24 cellular contexts compared by ENCODE assay signal in the genomic region with DNA sequence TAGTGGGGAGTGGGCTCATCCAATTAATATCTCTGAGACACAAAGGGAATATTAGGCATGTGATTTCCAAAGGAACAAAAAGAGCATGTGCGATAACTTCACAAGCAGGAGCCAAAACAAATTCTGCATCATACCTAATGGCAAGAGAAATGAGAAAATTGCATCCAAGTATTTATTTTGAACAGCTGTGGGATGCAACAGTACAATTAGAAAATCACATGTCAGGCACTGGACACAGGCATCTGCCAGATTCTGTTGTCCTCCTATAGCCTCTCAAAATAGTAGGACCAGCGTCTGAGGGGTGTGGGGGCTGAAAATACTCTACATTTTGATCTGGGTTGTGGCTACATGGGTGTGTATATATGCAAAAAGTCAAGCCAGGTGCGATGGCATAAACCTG.
A peak's percentile ranks its signal among the peaks of the same experiment; 100 is the strongest.
DNase-seq lines count a peak whose midpoint lies in the region; ATAC-seq, FAIRE-seq and TF ChIP-seq lines count a peak whose summit lies in the region.
"Had no signal": no experiment of that assay in that cellular context is flagged by ENCODE, and none has a peak within 500 bp of the region (broad histone marks: within the 10 kb centered on the region; RNA-seq: fewer than 3 reads in every experiment).

No MANE protein-coding gene starts in this region.

- H2BK12ac ChIP-seq in H1 (ENCODE audit: low read depth, low read length) (no peak overlapping the region), mesenchymal stem cell (ENCODE audit: low read length in 2 of 2) (no peak overlapping the region)

- no peak overlapping the region for H3K4ac ChIP-seq in H1 (replicated peaks; ENCODE audit: insufficient read length, low read depth, low read length)
- H3K4ac ChIP-seq in mesenchymal stem cell (ENCODE audit: low read depth in 1 of 2, low read length in 2 of 2), result no peak overlapping the region

- BruUV-seq in MCF 10A (replicated peaks; lab: Mats Ljungman, UMichigan) (no TSS peak), mammary epithelial cell (replicated peaks; lab: Mats Ljungman, UMichigan) (no TSS peak)

- H4K8ac ChIP-seq in H1 (ENCODE audit: extremely low read depth, insufficient read depth, low read length) (no peak overlapping the region), mesenchymal stem cell (ENCODE audit: low read length) (no peak overlapping the region)

- CTCF ChIA-PET in MCF 10A (lab: Yijun Ruan, JAX) (interaction anchor here (0.6 to 1.5 kb wide), 2 partner anchors 14 to 87 kb away, joined by 3 to 6 read pairs; no protein-coding TSS in a partner anchor), mammary epithelial cell (lab: Charles Lee; ENCODE audit: low non-redundant PET) (no interaction called here), H1 (lab: Charles Lee; ENCODE audit: partially characterized antibody) (interaction anchor here (1.3 kb wide), 1 partner anchor 67 kb away, joined by 3 read pairs; no protein-coding TSS in a partner anchor)

- intact Hi-C loops in MCF 10A (cut with micrococcal nuclease), result no loop called here
- intact Hi-C loops in mammary epithelial cell (cut with micrococcal nuclease), result no loop called here
- intact Hi-C loops in Right ventricle myocardium inferior (cut with DNase I), result no loop called here

- DNase-seq in MCF 10A (ENCODE audit: unreplicated experiment) (no peak), mammary epithelial cell (no peak), H1 (ENCODE audit: low read depth in 1 of 2, low spot score in 2 of 2) (no peak), mesenchymal stem cell (no peak), Right ventricle myocardium inferior (ENCODE audit: missing footprints) (no peak)
- no peak for DNase-seq in effector memory CD4-positive, alpha-beta T cell
- DNase-seq: 8988T; CD4-positive, alpha-beta T cell; HFFc6; IMR-90; KG1; MM.1S; NCI-H2029; NCI-H446 treated with DMSO at 0.1 percent for 48 hours; NCI-H526 treated with DMSO at 0.1 percent for 48 hours; OCI-M1; SK-N-SH; SW 1271 had no signal

- no peaks in the 10 kb centered on the region for H3K36me3 Mint-ChIP-seq in MCF 10A (ENCODE audit: insufficient read depth, unreplicated experiment)

- H2AFZ ChIP-seq in mammary epithelial cell (ENCODE audit: low read depth, low read length) (no peak overlapping the region), H1 (ENCODE audit: low read length) (no peak overlapping the region), mesenchymal stem cell (ENCODE audit: low read depth, low read length) (no peak overlapping the region)
- H2AFZ ChIP-seq: GM23338 had no signal

- no peak overlapping the region for H3K4me2 ChIP-seq in mammary epithelial cell (ENCODE audit: insufficient read depth, low read depth, low read length)
- no peak overlapping the region for H3K4me2 ChIP-seq in H1 (ENCODE audit: insufficient read depth in 1 of 2, low read depth in 2 of 2, low read length in 2 of 2)
- H3K4me2 ChIP-seq in mesenchymal stem cell (ENCODE audit: low read length, poor library complexity, severe bottlenecking), result no peak overlapping the region
- H3K4me2 ChIP-seq: GM23338, SK-N-SH had no signal

- H2AK5ac ChIP-seq in H1 (ENCODE audit: low read depth, low read length) (no peak overlapping the region), mesenchymal stem cell (ENCODE audit: low read length, severe bottlenecking) (peak overlapping the region; percentile 79)

- ATAC-seq in GM21576 (IDR thresholded peaks at IDR 0.05; ENCODE audit: unreplicated experiment) (no peak), Right ventricle myocardium inferior (no peak)
- ATAC-seq: GM23338 had no signal

- no peak for FAIRE-seq in H1 (lab: Jason Lieb, UNC)
- FAIRE-seq: D721Med, G401.6 had no signal

- H3K9ac ChIP-seq in mammary epithelial cell (ENCODE audit: insufficient read depth, low read length) (no peak overlapping the region), H1 (replicated peaks in 1 of 4; ENCODE audit: extremely low read depth in 1 of 4, low read depth in 3 of 4, low read length in 3 of 4) (no peak overlapping the region), mesenchymal stem cell (ENCODE audit: low read length) (no peak overlapping the region)
- H3K9ac ChIP-seq: SK-N-SH had no signal

- H3K27me3 ChIP-seq in mammary epithelial cell (ENCODE audit: insufficient read depth, low read length), result no peaks in the 10 kb centered on the region
- no peaks in the 10 kb centered on the region for H3K27me3 ChIP-seq in H1 (replicated peaks in 1 of 4; ENCODE audit: control insufficient read depth in 3 of 4, extremely low read depth in 1 of 4, insufficient read depth in 3 of 4, low read length in 3 of 4)
- no peaks in the 10 kb centered on the region for H3K27me3 ChIP-seq in mesenchymal stem cell (ENCODE audit: control insufficient read depth in 1 of 2, insufficient read depth in 1 of 2, low read length in 2 of 2)
- no peaks in the 10 kb centered on the region for H3K27me3 ChIP-seq in effector memory CD4-positive, alpha-beta T cell (replicated peaks; ENCODE audit: control insufficient read depth, insufficient read depth, low read length, poor library complexity, severe bottlenecking)
- H3K27me3 ChIP-seq: Peyer's patch had no signal

- dilution Hi-C loops in mammary epithelial cell (cut with HindIII; ENCODE audit: low sequenced_read_pairs), result no loop called here

- no peaks in the 10 kb centered on the region for H3K79me1 ChIP-seq in H1 (ENCODE audit: low read depth, low read length)
- H3K79me1 ChIP-seq in mesenchymal stem cell (replicated peaks; ENCODE audit: low read length, poor library complexity, severe bottlenecking), result no peaks in the 10 kb centered on the region

- H3K27me3 Mint-ChIP-seq in MCF 10A (ENCODE audit: insufficient read depth, unreplicated experiment), result no peaks in the 10 kb centered on the region

- no peaks in the 10 kb centered on the region for H3K36me3 ChIP-seq in mammary epithelial cell (ENCODE audit: insufficient read depth, low read length)
- no peaks in the 10 kb centered on the region for H3K36me3 ChIP-seq in H1 (ENCODE audit: control insufficient read depth in 2 of 4, insufficient read depth in 4 of 4, low read length in 3 of 4)
- H3K36me3 ChIP-seq in mesenchymal stem cell (ENCODE audit: control insufficient read depth in 1 of 2, insufficient read depth in 2 of 2, low read depth in 1 of 2, low read length in 2 of 2), result no peaks in the 10 kb centered on the region
- H3K36me3 ChIP-seq in effector memory CD4-positive, alpha-beta T cell (ENCODE audit: control insufficient read depth, insufficient read depth, low read length), result no peaks in the 10 kb centered on the region
- H3K36me3 ChIP-seq: HAP-1, Peyer's patch had no signal

- in situ Hi-C loops in mammary epithelial cell (cut with MboI; ENCODE audit: low sequenced_read_pairs in 2 of 2), result no loop called here

- no peak overlapping the region for H3K4me3 Mint-ChIP-seq in MCF 10A (ENCODE audit: unreplicated experiment)
- H3K4me3 Mint-ChIP-seq: CD4-positive, alpha-beta T cell; GM23338; HFFc6 had no signal

- no peak for TF ChIP-seq EP300 in H1 (IDR thresholded peaks at IDR 0.05; ENCODE audit: borderline replicate concordance in 1 of 2, low read depth in 2 of 2, low read length in 2 of 2)

- TF ChIP-seq CTCF in MCF 10A (IDR thresholded peaks at IDR 0.05; ENCODE audit: unreplicated experiment) (no peak), mammary epithelial cell (conservative IDR thresholded peaks at IDR 0.05 in 1 of 2, IDR thresholded peaks at IDR 0.05 in 1 of 2; ENCODE audit: extremely low read depth in 1 of 2, insufficient read depth in 1 of 2, low read depth in 1 of 2, low read length in 2 of 2) (no peak), H1 (IDR thresholded peaks at IDR 0.05; ENCODE audit: control extremely low read depth in 1 of 3, insufficient read depth in 1 of 3, low read depth in 1 of 3, low read length in 3 of 3) (no peak)

- H4K5ac ChIP-seq in H1 (ENCODE audit: insufficient read length, low read depth, low read length), result no peak overlapping the region

- peak overlapping the region; percentile 83 for H3K27ac Mint-ChIP-seq in MCF 10A (ENCODE audit: low read depth, unreplicated experiment)
- H3K27ac Mint-ChIP-seq: CD4-positive, alpha-beta T cell; GM23338; HFFc6 had no signal

- H3K79me2 ChIP-seq in mammary epithelial cell (ENCODE audit: insufficient read depth, low read length) (no peaks in the 10 kb centered on the region), H1 (ENCODE audit: control insufficient read depth in 1 of 2, insufficient read depth in 2 of 2, low read length in 2 of 2) (no peaks in the 10 kb centered on the region)

- H2BK20ac ChIP-seq in H1 (ENCODE audit: low read length), result peak overlapping the region; percentile 55; the same call in 1 of the 2 replicates

- H4K91ac ChIP-seq in H1 (replicated peaks; ENCODE audit: insufficient read length, low read length) (no peak overlapping the region), mesenchymal stem cell (ENCODE audit: low read length) (no peak overlapping the region)

- H3K23ac ChIP-seq in H1 (ENCODE audit: insufficient read length) (no peak overlapping the region), mesenchymal stem cell (ENCODE audit: low read length in 2 of 2) (no peak overlapping the region)

- no peak overlapping the region for H3K4me3 ChIP-seq in mammary epithelial cell (replicated peaks in 1 of 3; ENCODE audit: insufficient read depth in 1 of 3, low read depth in 2 of 3, low read length in 3 of 3)
- no peak overlapping the region for H3K4me3 ChIP-seq in H1 (ENCODE audit: extremely low read depth in 1 of 4, insufficient read depth in 2 of 4, low read depth in 3 of 4, low read length in 4 of 4)
- H3K4me3 ChIP-seq in mesenchymal stem cell (ENCODE audit: insufficient read depth in 1 of 2, low read depth in 1 of 2, low read length in 2 of 2), result no peak overlapping the region
- H3K4me3 ChIP-seq in effector memory CD4-positive, alpha-beta T cell (ENCODE audit: insufficient read depth, low read depth, low read length, poor library complexity, severe bottlenecking), result no peak overlapping the region
- H3K4me3 ChIP-seq: GM23338, HAP-1, Peyer's patch had no signal

- H3K18ac ChIP-seq in H1 (ENCODE audit: extremely low read depth, low read length) (no peak overlapping the region), mesenchymal stem cell (ENCODE audit: low read depth in 1 of 2, low read length in 2 of 2) (no peak overlapping the region)

- H2BK15ac ChIP-seq in H1 (ENCODE audit: low read length) (no peak overlapping the region), mesenchymal stem cell (ENCODE audit: low read depth, poor library complexity, severe bottlenecking) (no peak overlapping the region)

- H3K4me1 Mint-ChIP-seq in MCF 10A (ENCODE audit: insufficient read depth, unreplicated experiment), result peaks cover 26% of the 10 kb centered on the region

- no peaks in the 10 kb centered on the region for H3K9me3 ChIP-seq in mammary epithelial cell (replicated peaks; ENCODE audit: insufficient read depth, low read length)
- peaks cover 10 to 13% of the 10 kb centered on the region in 2 experiments for H3K9me3 ChIP-seq in H1 (ENCODE audit: insufficient read depth in 2 of 2, low read depth in 1 of 2, low read length in 1 of 2)
- H3K9me3 ChIP-seq in mesenchymal stem cell (ENCODE audit: control insufficient read depth, low read length), result no peaks in the 10 kb centered on the region
- no peaks in the 10 kb centered on the region for H3K9me3 ChIP-seq in effector memory CD4-positive, alpha-beta T cell (ENCODE audit: control insufficient read depth, low read length)
- H3K9me3 ChIP-seq: HAP-1, SK-N-SH had no signal

- no peak for TF ChIP-seq POLR2A in H1 (IDR thresholded peaks at IDR 0.05; ENCODE audit: control extremely low read depth in 1 of 2, low read depth in 2 of 2, low read length in 2 of 2)

- TF ChIP-seq RAD21 in H1 (IDR thresholded peaks at IDR 0.05 in 1 of 2, conservative IDR thresholded peaks at IDR 0.05 in 1 of 2; ENCODE audit: low read depth in 2 of 2, low read length in 2 of 2), result no peak

- H3K4me1 ChIP-seq in mammary epithelial cell (ENCODE audit: insufficient read depth, low read length) (peaks cover 29% of the 10 kb centered on the region), H1 (replicated peaks in 1 of 4; ENCODE audit: control insufficient read depth in 3 of 4, insufficient read depth in 4 of 4, low read length in 3 of 4) (peaks cover 3 to 12% (median 6%) of the 10 kb centered on the region in 4 experiments; a peak in 6 of 7 replicates), mesenchymal stem cell (ENCODE audit: control insufficient read depth, insufficient read depth, low read depth, low read length) (peaks cover 3% of the 10 kb centered on the region)
- H3K4me1 ChIP-seq in effector memory CD4-positive, alpha-beta T cell (ENCODE audit: control insufficient read depth, insufficient read depth, low read length, poor library complexity, severe bottlenecking), result no peaks in the 10 kb centered on the region
- H3K4me1 ChIP-seq: HAP-1 had no signal

- H2BK5ac ChIP-seq in H1 (ENCODE audit: low read depth, low read length), result no peak overlapping the region
- no peak overlapping the region for H2BK5ac ChIP-seq in mesenchymal stem cell (ENCODE audit: low read depth, low read length, poor library complexity, severe bottlenecking)

- 94% methylated on average over 3 of the region's 3 CpGs for WGBS in mammary epithelial cell (ENCODE audit: low coverage, missing lambda C conversion rate)
- WGBS in H1 (ENCODE audit: extremely low coverage in 1 of 2, insufficient coverage in 1 of 2, insufficient read length in 1 of 2, insufficient replicate concordance in 2 of 2, low coverage in 1 of 2, low lambda C conversion rate in 2 of 2, missing lambda C conversion rate in 1 of 2), 2 experiments, result 91% methylated on average over 3 of the region's 3 CpGs; no CpG with 5 or more reads in 1 of the 2 experiments
- 100% methylated on average over 2 of the region's 3 CpGs for WGBS in mesenchymal stem cell

- H3K27ac ChIP-seq in mammary epithelial cell (ENCODE audit: insufficient read depth, low read depth, low read length) (no peak overlapping the region), H1 (ENCODE audit: low read depth, low read length) (no peak overlapping the region), mesenchymal stem cell (ENCODE audit: low read length, poor library complexity, severe bottlenecking) (no peak overlapping the region)
- no peak overlapping the region for H3K27ac ChIP-seq in effector memory CD4-positive, alpha-beta T cell (ENCODE audit: insufficient read depth, low read length, poor library complexity, severe bottlenecking)
- H3K27ac ChIP-seq: Peyer's patch had no signal

- no peaks in the 10 kb centered on the region for H3K9me3 Mint-ChIP-seq in MCF 10A (ENCODE audit: unreplicated experiment)

- H3K14ac ChIP-seq in H1 (ENCODE audit: insufficient read length), result no peak overlapping the region
- H3K14ac ChIP-seq in mesenchymal stem cell (ENCODE audit: low read length in 2 of 2), result no peak overlapping the region

- POLR2A ChIA-PET in MCF 10A (lab: Yijun Ruan, JAX) (interaction anchor here (1.1 to 6.3 kb wide), 9 partner anchors 17 to 221 kb away, joined by 3 to 111 read pairs (median 6); partner anchors contain the start of gene EDN1), H1 (lab: Charles Lee; ENCODE audit: partially characterized antibody) (no interaction called here)

- H2BK120ac ChIP-seq in H1 (replicated peaks; ENCODE audit: low read depth, low read length), result no peak overlapping the region
- no peak overlapping the region for H2BK120ac ChIP-seq in mesenchymal stem cell (ENCODE audit: low read depth, low read length)

- H3K56ac ChIP-seq in H1 (replicated peaks; ENCODE audit: insufficient read length, low read depth, low read length), result no peak overlapping the region

- no peaks in the 10 kb centered on the region for H4K20me1 ChIP-seq in mammary epithelial cell (ENCODE audit: insufficient read depth, low read length)
- no peaks in the 10 kb centered on the region for H4K20me1 ChIP-seq in H1 (replicated peaks in 1 of 2; ENCODE audit: control insufficient read depth in 1 of 2, insufficient read depth in 2 of 2, low read length in 2 of 2)

- H3K23me2 ChIP-seq in H1 (ENCODE audit: low read depth, low read length), result no peaks in the 10 kb centered on the region
